In the genomic region with DNA sequence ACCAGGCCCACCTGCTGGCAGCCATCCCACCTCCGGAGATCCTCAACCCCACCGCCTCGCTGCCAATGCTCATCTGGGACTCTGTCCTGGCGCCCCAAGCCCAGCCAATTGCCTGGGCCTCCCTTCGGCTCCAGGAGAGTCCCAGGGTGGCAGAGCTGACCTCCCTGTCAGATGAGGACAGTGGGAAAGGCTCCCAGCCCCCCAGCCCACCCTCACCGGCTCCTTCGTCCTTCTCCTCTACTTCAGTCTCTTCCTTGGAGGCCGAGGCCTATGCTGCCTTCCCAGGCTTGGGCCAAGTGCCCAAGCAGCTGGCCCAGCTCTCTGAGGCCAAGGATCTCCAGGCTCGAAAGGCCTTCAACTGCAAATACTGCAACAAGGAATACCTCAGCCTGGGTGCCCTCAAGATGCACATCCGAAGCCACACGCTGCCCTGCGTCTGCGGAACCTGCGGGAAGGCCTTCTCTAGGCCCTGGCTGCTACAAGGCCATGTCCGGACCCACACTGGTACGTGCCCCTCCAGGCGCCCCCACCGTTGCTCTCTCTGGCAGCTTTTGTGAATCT, we compare ENCODE assay signal across 9 cellular contexts. TPM values are rescaled to one million over a fixed set of nuclear protein-coding genes. Genes with fewer than 3 reads are reported as not detected.
DNase-seq lines count a peak whose midpoint lies in the region; ATAC-seq, FAIRE-seq and TF ChIP-seq lines count a peak whose summit lies in the region.
"Had no signal": no experiment of that assay in that cellular context is flagged by ENCODE, and none has a peak within 500 bp of the region (broad histone marks: within the 10 kb centered on the region; RNA-seq: fewer than 3 reads in every experiment).

No MANE protein-coding gene starts in this region.

- H3K27me3 ChIP-seq in lower lobe of right lung (ENCODE audit: low read depth) (no peaks in the 10 kb centered on the region), tibial artery (no peaks in the 10 kb centered on the region)

- CTCF ChIA-PET in activated naive CD4-positive, alpha-beta T cell treated with anti-CD3 and anti-CD28 coated beads, Interleukin-2, amount 10 ng/mL, durations not matched to agents 7 days and 5 days (lab: Charles Lee) = interaction anchor here (16.8 kb wide), 1 partner anchor 87 kb away, joined by 317 read pairs; no protein-coding TSS in a partner anchor

- DNase-seq in activated CD4-positive, alpha-beta T cell treated with anti-CD3 and anti-CD28 coated beads, Interleukin-2, amount 10 ng/mL, durations not matched to agents 24 days and 14 days = peak; percentile 60
- DNase-seq in activated CD4-positive, alpha-beta T cell treated with anti-CD3 and anti-CD28 coated beads, Interleukin-2, amount 50 U/mL, for 4 hours = no peak
- DNase-seq in central memory CD8-positive, alpha-beta T cell (ENCODE audit: low spot score in 2 of 2) = no peak
- DNase-seq in lower lobe of right lung (no peak), tibial artery (peak in 1 of 2 donors; percentile 73), frontal cortex (ENCODE audit: low spot score in 2 of 2) (no peak)
- no peak for DNase-seq in stimulated activated naive CD4-positive, alpha-beta T cell (lab: John Stamatoyannopoulos, UW)
- DNase-seq in activated naive CD4-positive, alpha-beta T cell treated with anti-CD3 and anti-CD28 coated beads, Interleukin-2, amount 10 ng/mL, durations not matched to agents 7 days and 5 days = no peak
- DNase-seq: activated T-cell treated with anti-CD3 and anti-CD28 coated beads, Interleukin-2, amount 50 U/mL, for 48 hours had no signal

- H3K9me3 Mint-ChIP-seq in activated CD4-positive, alpha-beta T cell treated with anti-CD3 and anti-CD28 coated beads, Interleukin-2, amount 10 ng/mL, durations not matched to agents 24 days and 14 days = no peaks in the 10 kb centered on the region
- H3K9me3 Mint-ChIP-seq in central memory CD8-positive, alpha-beta T cell = no peaks in the 10 kb centered on the region
- no peaks in the 10 kb centered on the region for H3K9me3 Mint-ChIP-seq in activated naive CD4-positive, alpha-beta T cell treated with anti-CD3 and anti-CD28 coated beads, Interleukin-2, amount 10 ng/mL, durations not matched to agents 7 days and 5 days

- H3K36me3 Mint-ChIP-seq in activated CD4-positive, alpha-beta T cell treated with anti-CD3 and anti-CD28 coated beads, Interleukin-2, amount 10 ng/mL, durations not matched to agents 24 days and 14 days (ENCODE audit: low read depth) = no peaks in the 10 kb centered on the region
- peaks cover 17% of the 10 kb centered on the region for H3K36me3 Mint-ChIP-seq in central memory CD8-positive, alpha-beta T cell (ENCODE audit: insufficient read depth)
- no peaks in the 10 kb centered on the region for H3K36me3 Mint-ChIP-seq in activated naive CD4-positive, alpha-beta T cell treated with anti-CD3 and anti-CD28 coated beads, Interleukin-2, amount 10 ng/mL, durations not matched to agents 7 days and 5 days

- H3K4me1 Mint-ChIP-seq in activated CD4-positive, alpha-beta T cell treated with anti-CD3 and anti-CD28 coated beads, Interleukin-2, amount 10 ng/mL, durations not matched to agents 24 days and 14 days = peaks cover 16% of the 10 kb centered on the region
- H3K4me1 Mint-ChIP-seq in central memory CD8-positive, alpha-beta T cell = peaks cover 7% of the 10 kb centered on the region
- H3K4me1 Mint-ChIP-seq in activated naive CD4-positive, alpha-beta T cell treated with anti-CD3 and anti-CD28 coated beads, Interleukin-2, amount 10 ng/mL, durations not matched to agents 7 days and 5 days = peaks cover 30% of the 10 kb centered on the region

- H3K36me3 ChIP-seq in lower lobe of right lung (peaks cover 11% of the 10 kb centered on the region), tibial artery (peaks cover 0 to 9% (median 0%) of the 10 kb centered on the region in 3 donors)

- ATAC-seq in central memory CD8-positive, alpha-beta T cell (replicated peaks; ENCODE audit: extremely low read depth, poor library complexity, severe bottlenecking) = no peak
- ATAC-seq in lower lobe of right lung = no peak

- H3K27me3 Mint-ChIP-seq in activated CD4-positive, alpha-beta T cell treated with anti-CD3 and anti-CD28 coated beads, Interleukin-2, amount 10 ng/mL, durations not matched to agents 24 days and 14 days = peaks cover 30% of the 10 kb centered on the region
- no peaks in the 10 kb centered on the region for H3K27me3 Mint-ChIP-seq in central memory CD8-positive, alpha-beta T cell
- peaks cover 62% of the 10 kb centered on the region for H3K27me3 Mint-ChIP-seq in activated naive CD4-positive, alpha-beta T cell treated with anti-CD3 and anti-CD28 coated beads, Interleukin-2, amount 10 ng/mL, durations not matched to agents 7 days and 5 days

- no peak overlapping the region for H3K27ac Mint-ChIP-seq in activated CD4-positive, alpha-beta T cell treated with anti-CD3 and anti-CD28 coated beads, Interleukin-2, amount 10 ng/mL, durations not matched to agents 24 days and 14 days
- peak overlapping the region; percentile 49 for H3K27ac Mint-ChIP-seq in central memory CD8-positive, alpha-beta T cell (ENCODE audit: low read depth)
- H3K27ac Mint-ChIP-seq in activated naive CD4-positive, alpha-beta T cell treated with anti-CD3 and anti-CD28 coated beads, Interleukin-2, amount 10 ng/mL, durations not matched to agents 7 days and 5 days = no peak overlapping the region

- no peak for FAIRE-seq in frontal cortex (lab: Jason Lieb, UNC)

- intact Hi-C loops in activated CD4-positive, alpha-beta T cell treated with anti-CD3 and anti-CD28 coated beads, Interleukin-2, amount 10 ng/mL, durations not matched to agents 24 days and 14 days (cut with micrococcal nuclease) = loop anchor here (5.0 kb wide), 3 partner anchors 103 to 748 kb away; a partner anchor contains a TSS
- intact Hi-C loops in lower lobe of right lung (cut with DNase I) = no loop called here
- intact Hi-C loops in tibial artery (cut with DNase I; ENCODE audit: low total_unique reads) = no loop called here

- H3K4me3 ChIP-seq in lower lobe of right lung (peak overlapping the region; percentile 62), tibial artery (peak overlapping the region; percentile 48 to 54)

- peak overlapping the region; percentile 75 for H3K4me3 Mint-ChIP-seq in activated CD4-positive, alpha-beta T cell treated with anti-CD3 and anti-CD28 coated beads, Interleukin-2, amount 10 ng/mL, durations not matched to agents 24 days and 14 days
- peak overlapping the region; percentile 65 for H3K4me3 Mint-ChIP-seq in central memory CD8-positive, alpha-beta T cell
- H3K4me3 Mint-ChIP-seq in activated naive CD4-positive, alpha-beta T cell treated with anti-CD3 and anti-CD28 coated beads, Interleukin-2, amount 10 ng/mL, durations not matched to agents 7 days and 5 days = no peak overlapping the region

- peaks cover 58% of the 10 kb centered on the region for H3K4me1 ChIP-seq in lower lobe of right lung
- H3K4me1 ChIP-seq in tibial artery = peaks cover 0 to 63% (median 34%) of the 10 kb centered on the region in 4 donors

- H3K27ac ChIP-seq in lower lobe of right lung (peak overlapping the region; percentile 72), tibial artery (peak overlapping the region; percentile 53 to 70)

- H3K9me3 ChIP-seq in lower lobe of right lung (no peaks in the 10 kb centered on the region), tibial artery (no peaks in the 10 kb centered on the region)

- no peak for TF ChIP-seq CTCF in lower lobe of right lung (IDR thresholded peaks at IDR 0.05)
- TF ChIP-seq CTCF in tibial artery (IDR thresholded peaks at IDR 0.05) = no peak

RNA-seq across cellular contexts. Expression of a gene that starts 1.1 kb away (rescaled TPM):
- 1.6 and 2.3 TPM in 2 replicates for total RNA-seq in activated CD4-positive, alpha-beta T cell treated with anti-CD3 and anti-CD28 coated beads, Interleukin-2, amount 10 ng/mL, durations not matched to agents 24 days and 14 days
- total RNA-seq in lower lobe of right lung (1.9 TPM), frontal cortex (not detected)

RNA-seq across cellular contexts. Expression of a gene that starts 47.7 kb away (rescaled TPM):
- 60.1 and 69.3 TPM in 2 replicates for total RNA-seq in activated CD4-positive, alpha-beta T cell treated with anti-CD3 and anti-CD28 coated beads, Interleukin-2, amount 10 ng/mL, durations not matched to agents 24 days and 14 days
- total RNA-seq in lower lobe of right lung (63.0 TPM), frontal cortex (31.0 TPM)
